ENCODE assay signal across 10 cellular contexts in genomic region chr22:26623984-26624383, GRCh38. TPM values are rescaled to one million over a fixed set of nuclear protein-coding genes. Genes with fewer than 3 reads are reported as not detected.
"Had no signal": no experiment of that assay in that cellular context is flagged by ENCODE, and none has a peak within 500 bp of the region (broad histone marks: within the 10 kb centered on the region; RNA-seq: fewer than 3 reads in every experiment).

No MANE protein-coding gene starts in this region.

- H3K4me2 ChIP-seq: GM23338 had no signal

- FAIRE-seq: H1, H54, K562 had no signal

- H3K4me3 Mint-ChIP-seq: GM23338, H9 had no signal

- H3K4me3 ChIP-seq: GM23338, K562 had no signal

- H2AFZ ChIP-seq: GM23338 had no signal

- H3K27ac Mint-ChIP-seq: GM23338, H9 had no signal

- H3K9me3 Mint-ChIP-seq: GM23338, H9 had no signal

- H3K27ac ChIP-seq: HL-60 had no signal

- DNase-seq: H9, HCEC 1CT, IMR-90, KG1 had no signal

- ATAC-seq: GM23338, K562 had no signal

RNA-seq across cellular contexts. Expression of gene CRYBA4, which starts 2.2 kb away (rescaled TPM):
- total RNA-seq: GM23338, HT1080, IMR-90 had no signal
- polyA plus RNA-seq: IMR-90 had no signal

RNA-seq across cellular contexts. Expression of gene CRYBB1, which starts 6.2 kb away (rescaled TPM):
- total RNA-seq: HT1080, IMR-90 had no signal
- polyA plus RNA-seq: IMR-90 had no signal
